In the genomic region with DNA sequence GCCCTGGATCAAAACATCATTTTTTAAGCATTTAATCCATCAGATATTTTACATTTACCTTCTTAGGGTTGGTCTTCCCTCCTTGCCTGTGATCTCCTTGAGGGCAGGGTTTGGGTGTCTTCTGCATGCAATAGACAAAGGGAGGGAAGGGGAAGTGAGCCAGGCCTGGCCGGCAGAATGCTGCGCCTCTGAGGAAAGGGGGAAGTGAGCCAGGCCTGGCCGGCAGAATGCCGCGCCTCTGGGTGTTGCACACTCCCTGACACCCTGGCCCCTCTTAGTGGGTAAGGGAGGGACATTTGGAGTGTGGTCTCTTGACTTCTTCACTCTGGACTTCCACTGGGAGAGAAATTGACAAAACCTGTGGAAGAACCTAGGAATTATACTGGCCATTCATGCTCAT, we compare ENCODE assay signal across 1 cellular context.
A peak's percentile ranks its signal among the peaks of the same experiment; 100 is the strongest.
TF ChIP-seq lines count a peak whose summit lies in the region.

No MANE protein-coding gene starts in this region.

TF ChIP-seq in K562, 482 proteins besides CTCF, POLR2A, EP300 and RAD21:
- TF ChIP-seq, protein P1, sequence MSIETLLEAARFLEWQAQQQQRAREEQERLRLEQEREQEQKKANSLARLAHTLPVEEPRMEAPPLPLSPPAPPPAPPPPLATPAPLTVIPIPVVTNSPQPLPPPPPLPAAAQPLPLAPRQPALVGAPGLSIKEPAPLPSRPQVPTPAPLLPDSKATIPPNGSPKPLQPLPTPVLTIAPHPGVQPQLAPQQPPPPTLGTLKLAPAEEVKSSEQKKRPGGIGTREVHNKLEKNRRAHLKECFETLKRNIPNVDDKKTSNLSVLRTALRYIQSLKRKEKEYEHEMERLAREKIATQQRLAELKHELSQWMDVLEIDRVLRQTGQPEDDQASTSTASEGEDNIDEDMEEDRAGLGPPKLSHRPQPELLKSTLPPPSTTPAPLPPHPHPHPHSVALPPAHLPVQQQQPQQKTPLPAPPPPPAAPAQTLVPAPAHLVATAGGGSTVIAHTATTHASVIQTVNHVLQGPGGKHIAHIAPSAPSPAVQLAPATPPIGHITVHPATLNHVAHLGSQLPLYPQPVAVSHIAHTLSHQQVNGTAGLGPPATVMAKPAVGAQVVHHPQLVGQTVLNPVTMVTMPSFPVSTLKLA (conservative IDR thresholded peaks at IDR 0.05), result no peak
- TF ChIP-seq GABPB2 (CRISPR knock-in tag; conservative IDR thresholded peaks at IDR 0.05), result no peak
- no peak for TF ChIP-seq TAF9B (IDR thresholded peaks at IDR 0.05; ENCODE audit: partially characterized antibody)
- TF ChIP-seq KAT7 (CRISPR knock-in tag; IDR thresholded peaks at IDR 0.05; ENCODE audit: borderline replicate concordance), result no peak
- TF ChIP-seq, protein P2, sequence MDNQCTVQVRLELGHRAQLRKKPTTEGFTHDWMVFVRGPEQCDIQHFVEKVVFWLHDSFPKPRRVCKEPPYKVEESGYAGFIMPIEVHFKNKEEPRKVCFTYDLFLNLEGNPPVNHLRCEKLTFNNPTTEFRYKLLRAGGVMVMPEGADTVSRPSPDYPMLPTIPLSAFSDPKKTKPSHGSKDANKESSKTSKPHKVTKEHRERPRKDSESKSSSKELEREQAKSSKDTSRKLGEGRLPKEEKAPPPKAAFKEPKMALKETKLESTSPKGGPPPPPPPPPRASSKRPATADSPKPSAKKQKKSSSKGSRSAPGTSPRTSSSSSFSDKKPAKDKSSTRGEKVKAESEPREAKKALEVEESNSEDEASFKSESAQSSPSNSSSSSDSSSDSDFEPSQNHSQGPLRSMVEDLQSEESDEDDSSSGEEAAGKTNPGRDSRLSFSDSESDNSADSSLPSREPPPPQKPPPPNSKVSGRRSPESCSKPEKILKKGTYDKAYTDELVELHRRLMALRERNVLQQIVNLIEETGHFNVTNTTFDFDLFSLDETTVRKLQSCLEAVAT (IDR thresholded peaks at IDR 0.05), result peak in 1 of 2 experiments; percentile 68; a peak in 2 of 4 replicates
- no peak for TF ChIP-seq FOSL1 (tag; conservative IDR thresholded peaks at IDR 0.05)
- TF ChIP-seq, protein P3, sequence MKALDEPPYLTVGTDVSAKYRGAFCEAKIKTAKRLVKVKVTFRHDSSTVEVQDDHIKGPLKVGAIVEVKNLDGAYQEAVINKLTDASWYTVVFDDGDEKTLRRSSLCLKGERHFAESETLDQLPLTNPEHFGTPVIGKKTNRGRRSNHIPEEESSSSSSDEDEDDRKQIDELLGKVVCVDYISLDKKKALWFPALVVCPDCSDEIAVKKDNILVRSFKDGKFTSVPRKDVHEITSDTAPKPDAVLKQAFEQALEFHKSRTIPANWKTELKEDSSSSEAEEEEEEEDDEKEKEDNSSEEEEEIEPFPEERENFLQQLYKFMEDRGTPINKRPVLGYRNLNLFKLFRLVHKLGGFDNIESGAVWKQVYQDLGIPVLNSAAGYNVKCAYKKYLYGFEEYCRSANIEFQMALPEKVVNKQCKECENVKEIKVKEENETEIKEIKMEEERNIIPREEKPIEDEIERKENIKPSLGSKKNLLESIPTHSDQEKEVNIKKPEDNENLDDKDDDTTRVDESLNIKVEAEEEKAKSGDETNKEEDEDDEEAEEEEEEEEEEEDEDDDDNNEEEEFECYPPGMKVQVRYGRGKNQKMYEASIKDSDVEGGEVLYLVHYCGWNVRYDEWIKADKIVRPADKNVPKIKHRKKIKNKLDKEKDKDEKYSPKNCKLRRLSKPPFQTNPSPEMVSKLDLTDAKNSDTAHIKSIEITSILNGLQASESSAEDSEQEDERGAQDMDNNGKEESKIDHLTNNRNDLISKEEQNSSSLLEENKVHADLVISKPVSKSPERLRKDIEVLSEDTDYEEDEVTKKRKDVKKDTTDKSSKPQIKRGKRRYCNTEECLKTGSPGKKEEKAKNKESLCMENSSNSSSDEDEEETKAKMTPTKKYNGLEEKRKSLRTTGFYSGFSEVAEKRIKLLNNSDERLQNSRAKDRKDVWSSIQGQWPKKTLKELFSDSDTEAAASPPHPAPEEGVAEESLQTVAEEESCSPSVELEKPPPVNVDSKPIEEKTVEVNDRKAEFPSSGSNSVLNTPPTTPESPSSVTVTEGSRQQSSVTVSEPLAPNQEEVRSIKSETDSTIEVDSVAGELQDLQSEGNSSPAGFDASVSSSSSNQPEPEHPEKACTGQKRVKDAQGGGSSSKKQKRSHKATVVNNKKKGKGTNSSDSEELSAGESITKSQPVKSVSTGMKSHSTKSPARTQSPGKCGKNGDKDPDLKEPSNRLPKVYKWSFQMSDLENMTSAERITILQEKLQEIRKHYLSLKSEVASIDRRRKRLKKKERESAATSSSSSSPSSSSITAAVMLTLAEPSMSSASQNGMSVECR (CRISPR knock-in tag; IDR thresholded peaks at IDR 0.05), result no peak
- TF ChIP-seq KLF16 (IDR thresholded peaks at IDR 0.05), result no peak
- TF ChIP-seq, protein P4, sequence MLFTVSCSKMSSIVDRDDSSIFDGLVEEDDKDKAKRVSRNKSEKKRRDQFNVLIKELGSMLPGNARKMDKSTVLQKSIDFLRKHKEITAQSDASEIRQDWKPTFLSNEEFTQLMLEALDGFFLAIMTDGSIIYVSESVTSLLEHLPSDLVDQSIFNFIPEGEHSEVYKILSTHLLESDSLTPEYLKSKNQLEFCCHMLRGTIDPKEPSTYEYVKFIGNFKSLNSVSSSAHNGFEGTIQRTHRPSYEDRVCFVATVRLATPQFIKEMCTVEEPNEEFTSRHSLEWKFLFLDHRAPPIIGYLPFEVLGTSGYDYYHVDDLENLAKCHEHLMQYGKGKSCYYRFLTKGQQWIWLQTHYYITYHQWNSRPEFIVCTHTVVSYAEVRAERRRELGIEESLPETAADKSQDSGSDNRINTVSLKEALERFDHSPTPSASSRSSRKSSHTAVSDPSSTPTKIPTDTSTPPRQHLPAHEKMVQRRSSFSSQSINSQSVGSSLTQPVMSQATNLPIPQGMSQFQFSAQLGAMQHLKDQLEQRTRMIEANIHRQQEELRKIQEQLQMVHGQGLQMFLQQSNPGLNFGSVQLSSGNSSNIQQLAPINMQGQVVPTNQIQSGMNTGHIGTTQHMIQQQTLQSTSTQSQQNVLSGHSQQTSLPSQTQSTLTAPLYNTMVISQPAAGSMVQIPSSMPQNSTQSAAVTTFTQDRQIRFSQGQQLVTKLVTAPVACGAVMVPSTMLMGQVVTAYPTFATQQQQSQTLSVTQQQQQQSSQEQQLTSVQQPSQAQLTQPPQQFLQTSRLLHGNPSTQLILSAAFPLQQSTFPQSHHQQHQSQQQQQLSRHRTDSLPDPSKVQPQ (CRISPR knock-in tag; IDR thresholded peaks at IDR 0.05; ENCODE audit: borderline replicate concordance), result no peak
- TF ChIP-seq, protein P5, sequence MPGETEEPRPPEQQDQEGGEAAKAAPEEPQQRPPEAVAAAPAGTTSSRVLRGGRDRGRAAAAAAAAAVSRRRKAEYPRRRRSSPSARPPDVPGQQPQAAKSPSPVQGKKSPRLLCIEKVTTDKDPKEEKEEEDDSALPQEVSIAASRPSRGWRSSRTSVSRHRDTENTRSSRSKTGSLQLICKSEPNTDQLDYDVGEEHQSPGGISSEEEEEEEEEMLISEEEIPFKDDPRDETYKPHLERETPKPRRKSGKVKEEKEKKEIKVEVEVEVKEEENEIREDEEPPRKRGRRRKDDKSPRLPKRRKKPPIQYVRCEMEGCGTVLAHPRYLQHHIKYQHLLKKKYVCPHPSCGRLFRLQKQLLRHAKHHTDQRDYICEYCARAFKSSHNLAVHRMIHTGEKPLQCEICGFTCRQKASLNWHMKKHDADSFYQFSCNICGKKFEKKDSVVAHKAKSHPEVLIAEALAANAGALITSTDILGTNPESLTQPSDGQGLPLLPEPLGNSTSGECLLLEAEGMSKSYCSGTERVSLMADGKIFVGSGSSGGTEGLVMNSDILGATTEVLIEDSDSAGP (CRISPR knock-in tag; IDR thresholded peaks at IDR 0.05), result no peak
- TF ChIP-seq ZNF507 (tag; conservative IDR thresholded peaks at IDR 0.05), result no peak
- no peak for TF ChIP-seq HNRNPUL1 (IDR thresholded peaks at IDR 0.05; ENCODE audit: low read length)
- TF ChIP-seq ZBTB17 (CRISPR knock-in tag; IDR thresholded peaks at IDR 0.05), result peak; percentile 64; the same call in 1 of the 2 replicates
- TF ChIP-seq, protein P6, sequence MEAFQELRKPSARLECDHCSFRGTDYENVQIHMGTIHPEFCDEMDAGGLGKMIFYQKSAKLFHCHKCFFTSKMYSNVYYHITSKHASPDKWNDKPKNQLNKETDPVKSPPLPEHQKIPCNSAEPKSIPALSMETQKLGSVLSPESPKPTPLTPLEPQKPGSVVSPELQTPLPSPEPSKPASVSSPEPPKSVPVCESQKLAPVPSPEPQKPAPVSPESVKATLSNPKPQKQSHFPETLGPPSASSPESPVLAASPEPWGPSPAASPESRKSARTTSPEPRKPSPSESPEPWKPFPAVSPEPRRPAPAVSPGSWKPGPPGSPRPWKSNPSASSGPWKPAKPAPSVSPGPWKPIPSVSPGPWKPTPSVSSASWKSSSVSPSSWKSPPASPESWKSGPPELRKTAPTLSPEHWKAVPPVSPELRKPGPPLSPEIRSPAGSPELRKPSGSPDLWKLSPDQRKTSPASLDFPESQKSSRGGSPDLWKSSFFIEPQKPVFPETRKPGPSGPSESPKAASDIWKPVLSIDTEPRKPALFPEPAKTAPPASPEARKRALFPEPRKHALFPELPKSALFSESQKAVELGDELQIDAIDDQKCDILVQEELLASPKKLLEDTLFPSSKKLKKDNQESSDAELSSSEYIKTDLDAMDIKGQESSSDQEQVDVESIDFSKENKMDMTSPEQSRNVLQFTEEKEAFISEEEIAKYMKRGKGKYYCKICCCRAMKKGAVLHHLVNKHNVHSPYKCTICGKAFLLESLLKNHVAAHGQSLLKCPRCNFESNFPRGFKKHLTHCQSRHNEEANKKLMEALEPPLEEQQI (IDR thresholded peaks at IDR 0.05), result no peak
- no peak for TF ChIP-seq ZNF174 (CRISPR knock-in tag; IDR thresholded peaks at IDR 0.05)
- TF ChIP-seq SPI1 (IDR thresholded peaks at IDR 0.05; ENCODE audit: borderline replicate concordance, low read depth, low read length), result peak; percentile 54; the same call in 1 of the 2 replicates
- TF ChIP-seq, protein P7, sequence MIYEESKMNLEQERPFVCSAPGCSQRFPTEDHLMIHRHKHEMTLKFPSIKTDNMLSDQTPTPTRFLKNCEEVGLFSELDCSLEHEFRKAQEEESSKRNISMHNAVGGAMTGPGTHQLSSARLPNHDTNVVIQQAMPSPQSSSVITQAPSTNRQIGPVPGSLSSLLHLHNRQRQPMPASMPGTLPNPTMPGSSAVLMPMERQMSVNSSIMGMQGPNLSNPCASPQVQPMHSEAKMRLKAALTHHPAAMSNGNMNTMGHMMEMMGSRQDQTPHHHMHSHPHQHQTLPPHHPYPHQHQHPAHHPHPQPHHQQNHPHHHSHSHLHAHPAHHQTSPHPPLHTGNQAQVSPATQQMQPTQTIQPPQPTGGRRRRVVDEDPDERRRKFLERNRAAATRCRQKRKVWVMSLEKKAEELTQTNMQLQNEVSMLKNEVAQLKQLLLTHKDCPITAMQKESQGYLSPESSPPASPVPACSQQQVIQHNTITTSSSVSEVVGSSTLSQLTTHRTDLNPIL (CRISPR knock-in tag; IDR thresholded peaks at IDR 0.05), result no peak
- no peak for TF ChIP-seq TOE1 (IDR thresholded peaks at IDR 0.05; ENCODE audit: borderline replicate concordance)
- no peak for TF ChIP-seq TOE1 (CRISPR knock-in tag; IDR thresholded peaks at IDR 0.05; ENCODE audit: borderline replicate concordance, low read depth)
- TF ChIP-seq STAT5B (CRISPR knock-in tag; IDR thresholded peaks at IDR 0.05), result no peak
- no peak for TF ChIP-seq ADNP (tag; IDR thresholded peaks at IDR 0.05)
- no peak for TF ChIP-seq ZNF408 (CRISPR knock-in tag; IDR thresholded peaks at IDR 0.05; ENCODE audit: low read depth)
- TF ChIP-seq EHMT2 (IDR thresholded peaks at IDR 0.05), result no peak
- TF ChIP-seq MEF2A (IDR thresholded peaks at IDR 0.05; ENCODE audit: control insufficient read depth, low read depth, low read length), result no peak
- no peak for TF ChIP-seq EWSR1 (IDR thresholded peaks at IDR 0.05; ENCODE audit: borderline replicate concordance, low read depth, partially characterized antibody)
